8 cellular contexts compared by ENCODE assay signal in the genomic region with DNA sequence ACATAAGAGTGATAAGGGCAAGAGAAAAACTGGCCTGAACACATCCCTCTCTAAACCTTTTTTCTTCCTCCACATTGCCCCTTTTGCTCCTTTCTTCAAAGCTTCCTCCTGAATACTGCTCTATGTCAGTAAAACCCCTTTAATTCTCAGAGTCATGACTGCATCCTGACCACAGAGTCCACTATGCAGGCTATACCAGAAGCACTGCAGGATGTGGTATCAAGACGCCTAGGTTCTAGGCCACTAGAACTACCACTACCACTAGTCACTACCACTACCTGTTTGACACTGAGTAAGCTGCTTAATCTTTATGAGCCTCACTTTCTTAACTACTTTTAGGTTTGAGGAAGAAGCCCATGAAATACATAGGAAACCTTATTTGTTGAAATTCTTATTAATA. TPM values are rescaled to one million over a fixed set of nuclear protein-coding genes. Genes with fewer than 3 reads are reported as not detected.
DNase-seq lines count a peak whose midpoint lies in the region; ATAC-seq and TF ChIP-seq lines count a peak whose summit lies in the region.

No MANE protein-coding gene starts in this region.

- CTCF ChIA-PET in HEK293T (lab: Yijun Ruan, JAX): no interaction called here

- peaks cover 85 to 86% of the 10 kb centered on the region in 2 donors for H3K4me1 Mint-ChIP-seq in immature natural killer cell

- H3K36me3 Mint-ChIP-seq in immature natural killer cell: peaks cover 0 to 4% (median 0%) of the 10 kb centered on the region in 3 donors

- POLR2A ChIA-PET in HEK293T (lab: Yijun Ruan, JAX): no interaction called here

- peaks cover 0 to 4% (median 0%) of the 10 kb centered on the region in 3 donors for H3K27me3 Mint-ChIP-seq in immature natural killer cell (ENCODE audit: low read depth in 3 of 3)

- peak overlapping the region; percentile 84 to 94 (median 92) for H3K27ac Mint-ChIP-seq in immature natural killer cell

- DNase-seq in immature natural killer cell: peak; percentile 70 to 72 (median 72)
- no peak for DNase-seq in NCI-H2196 treated with DMSO at 0.1 percent for 48 hours (lab: John Stamatoyannopoulos, UW; ENCODE audit: unreplicated experiment)
- no peak for DNase-seq in HEK293T (ENCODE audit: extremely low spot score)
- DNase-seq in NCI-H774 (lab: John Stamatoyannopoulos, UW): no peak
- DNase-seq in stimulated activated naive CD4-positive, alpha-beta T cell treated with Interleukin-2 at 50 U/mL for 16 hours (lab: John Stamatoyannopoulos, UW): no peak

- H3K9me3 Mint-ChIP-seq in immature natural killer cell: no peaks in the 10 kb centered on the region

- peak overlapping the region; percentile 65 to 85 (median 65) for H3K4me3 Mint-ChIP-seq in immature natural killer cell

- peak; percentile 81 for ATAC-seq in GM18520 (IDR thresholded peaks at IDR 0.05; ENCODE audit: unreplicated experiment)
- ATAC-seq in GM21515 (IDR thresholded peaks at IDR 0.05; ENCODE audit: unreplicated experiment): peak; percentile 87
- ATAC-seq in HG03457 (IDR thresholded peaks at IDR 0.05; ENCODE audit: unreplicated experiment): peak; percentile 95

TF ChIP-seq in HEK293T, 16 proteins besides CTCF, POLR2A, EP300 and RAD21:
- TF ChIP-seq ARNT (IDR thresholded peaks at IDR 0.05) (no peak), NFRKB (IDR thresholded peaks at IDR 0.05) (no peak), CTBP1 (IDR thresholded peaks at IDR 0.05; ENCODE audit: borderline replicate concordance) (no peak), SUZ12 (IDR thresholded peaks at IDR 0.05) (no peak), ZNF384 (IDR thresholded peaks at IDR 0.05) (no peak), FOXA1 (IDR thresholded peaks at IDR 0.05) (no peak), LEF1 (IDR thresholded peaks at IDR 0.05; ENCODE audit: borderline replicate concordance) (no peak), TARDBP (IDR thresholded peaks at IDR 0.05) (no peak), HDGF (IDR thresholded peaks at IDR 0.05; ENCODE audit: borderline replicate concordance) (no peak), SP1 (IDR thresholded peaks at IDR 0.05) (no peak), BHLHE40 (IDR thresholded peaks at IDR 0.05; ENCODE audit: borderline replicate concordance) (no peak), ELF4 (IDR thresholded peaks at IDR 0.05) (no peak), L3MBTL2 (conservative IDR thresholded peaks at IDR 0.05) (no peak), FOXK2 (IDR thresholded peaks at IDR 0.05) (no peak), FOXM1 (IDR thresholded peaks at IDR 0.05; ENCODE audit: borderline replicate concordance) (no peak)
- TF ChIP-seq, protein P1, sequence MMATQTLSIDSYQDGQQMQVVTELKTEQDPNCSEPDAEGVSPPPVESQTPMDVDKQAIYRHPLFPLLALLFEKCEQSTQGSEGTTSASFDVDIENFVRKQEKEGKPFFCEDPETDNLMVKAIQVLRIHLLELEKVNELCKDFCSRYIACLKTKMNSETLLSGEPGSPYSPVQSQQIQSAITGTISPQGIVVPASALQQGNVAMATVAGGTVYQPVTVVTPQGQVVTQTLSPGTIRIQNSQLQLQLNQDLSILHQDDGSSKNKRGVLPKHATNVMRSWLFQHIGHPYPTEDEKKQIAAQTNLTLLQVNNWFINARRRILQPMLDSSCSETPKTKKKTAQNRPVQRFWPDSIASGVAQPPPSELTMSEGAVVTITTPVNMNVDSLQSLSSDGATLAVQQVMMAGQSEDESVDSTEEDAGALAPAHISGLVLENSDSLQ (IDR thresholded peaks at IDR 0.05): no peak

RNA-seq across cellular contexts. Expression of a gene that starts 38.7 kb away (rescaled TPM):
- polyA plus RNA-seq in immature natural killer cell: 10 to 100 TPM; 13.3 to 21.2 (median 15.5) TPM

Comparison
In these comparisons a context has a peak if more than half of its experiments do, and no peak if none do; other contexts are left out.
1. DNase-seq: peak in immature natural killer cell (3 of 3); none in NCI-H2196 treated with DMSO at 0.1 percent for 48 hours (single experiment), HEK293T (single experiment), NCI-H774 (single experiment) and stimulated activated naive CD4-positive, alpha-beta T cell treated with Interleukin-2 at 50 U/mL for 16 hours (single experiment).
2. Peak in every context shown above with its lines, with median percentiles within 50 percentile points of each other: ATAC-seq.